36 cellular contexts compared by ENCODE assay signal in genomic region chrX:43892471-43892870, GRCh38. TPM values are rescaled to one million over a fixed set of nuclear protein-coding genes. Genes with fewer than 3 reads are reported as not detected.
"Had no signal": no experiment of that assay in that cellular context is flagged by ENCODE, and none has a peak within 500 bp of the region (broad histone marks: within the 10 kb centered on the region; RNA-seq: fewer than 3 reads in every experiment).

No MANE protein-coding gene starts in this region.

- H2AFZ ChIP-seq: PC-9 had no signal

- H3K27me3 Mint-ChIP-seq: brain, T-helper 17 cell had no signal

- H3K27ac Mint-ChIP-seq: activated B cell treated with CpG ODN at 0.5 μM for 24 hours; activated CD4-positive, alpha-beta memory T cell treated with anti-CD3 and anti-CD28 coated beads for 36 hours; activated naive CD4-positive, alpha-beta T cell treated with anti-CD3 and anti-CD28 coated beads for 36 hours; activated naive CD4-positive, alpha-beta T cell treated with anti-CD3 and anti-CD28 coated beads, Interleukin-2, amount 50 U/mL, for 72 hours; activated T-helper 1 cell treated with anti-CD3 and anti-CD28 coated beads, Interleukin-12 subunit alpha, Interleukin-12 subunit beta, Interleukin-2, Interleukin-4 antibody, amounts not matched to agents 30 ng/mL and 10 ng/mL and 1 ng/mL, durations not matched to agents 14 hours and 24 hours and 36 hours; T-cell; T-helper 17 cell had no signal

- DNase-seq: activated B cell treated with CpG ODN at 0.5 μM for 24 hours; activated CD4-positive, alpha-beta memory T cell treated with anti-CD3 and anti-CD28 coated beads for 36 hours; activated CD4-positive, alpha-beta T cell treated with anti-CD3 and anti-CD28 coated beads for 4 hours; activated CD4-positive, alpha-beta T cell treated with anti-CD3 and anti-CD28 coated beads, Interleukin-2, amount 50 U/mL, for 1 hour; activated CD4-positive, CD25-positive, alpha-beta regulatory T cell treated with anti-CD3 and anti-CD28 coated beads, Interleukin-2, amount 50 U/mL, for 72 hours; activated CD8-positive, alpha-beta memory T cell treated with anti-CD3 and anti-CD28 coated beads, Interleukin-2, amount 50 U/mL, for 4 hours; activated gamma-delta T cell treated with Interleukin-2 at 50 U/mL for 16 hours; activated naive CD4-positive, alpha-beta T cell treated with anti-CD3 and anti-CD28 coated beads for 36 hours; activated T-cell treated with anti-CD3 and anti-CD28 coated beads for 4 hours; activated T-cell treated with anti-CD3 and anti-CD28 coated beads, Interleukin-2, amount 50 U/mL, for 4 hours; adrenal gland; anterior cingulate cortex; central memory CD4-positive, alpha-beta T cell; MM.1S; NCI-H1105; NCI-H1417 treated with DMSO at 0.1 percent for 48 hours; NCI-H187 treated with DMSO at 0.1 percent for 48 hours; NCI-H2081; NCI-H2171 treated with DMSO at 0.1 percent for 48 hours; NCI-H2227 treated with DMSO at 0.1 percent for 48 hours; NCI-H446; NCI-H510A treated with DMSO at 0.1 percent for 48 hours; NCI-H526 treated with DMSO at 0.1 percent for 48 hours; PC-9; SIG-M5; T-cell; T-helper 17 cell had no signal

- H3K4me2 ChIP-seq: KMS-11, PC-9 had no signal

- H3K36me3 ChIP-seq: adrenal gland had no signal

- FAIRE-seq: RCC 7860 had no signal

- H3K4me1 ChIP-seq: adrenal gland had no signal

- H3K4me3 Mint-ChIP-seq: activated B cell treated with CpG ODN at 0.5 μM for 24 hours; activated CD4-positive, alpha-beta memory T cell treated with anti-CD3 and anti-CD28 coated beads for 36 hours; activated naive CD4-positive, alpha-beta T cell treated with anti-CD3 and anti-CD28 coated beads for 36 hours; activated T-cell treated with anti-CD3 and anti-CD28 coated beads, Interleukin-2, amount 50 U/mL, for 4 hours; activated T-helper 1 cell treated with anti-CD3 and anti-CD28 coated beads, Interleukin-12 subunit alpha, Interleukin-12 subunit beta, Interleukin-2, Interleukin-4 antibody, amounts not matched to agents 30 ng/mL and 10 ng/mL and 1 ng/mL, durations not matched to agents 14 hours and 24 hours and 36 hours; brain; T-cell; T-helper 17 cell had no signal

- H3K4me1 Mint-ChIP-seq: activated B cell treated with CpG ODN at 0.5 μM for 24 hours, T-cell, T-helper 17 cell had no signal

- H3K4me3 ChIP-seq: adrenal gland, PC-9 had no signal

- H3K9ac ChIP-seq: KMS-11 had no signal

- H3K27ac ChIP-seq: adrenal gland, KMS-11, PC-9, RWPE1, VCaP had no signal

- H3K9me3 ChIP-seq: adrenal gland had no signal

- H3K36me3 Mint-ChIP-seq: activated CD4-positive, alpha-beta memory T cell treated with anti-CD3 and anti-CD28 coated beads for 36 hours; activated naive CD4-positive, alpha-beta T cell treated with anti-CD3 and anti-CD28 coated beads, Interleukin-2, amount 50 U/mL, for 72 hours; brain; T-cell had no signal

- H3K9me3 Mint-ChIP-seq: activated B cell treated with CpG ODN at 0.5 μM for 24 hours; activated CD4-positive, alpha-beta memory T cell treated with anti-CD3 and anti-CD28 coated beads for 36 hours; activated naive CD4-positive, alpha-beta T cell treated with anti-CD3 and anti-CD28 coated beads, Interleukin-2, amount 50 U/mL, for 72 hours; activated T-helper 1 cell treated with anti-CD3 and anti-CD28 coated beads, Interleukin-12 subunit alpha, Interleukin-12 subunit beta, Interleukin-2, Interleukin-4 antibody, amounts not matched to agents 30 ng/mL and 10 ng/mL and 1 ng/mL, durations not matched to agents 14 hours and 24 hours and 36 hours had no signal

RNA-seq across cellular contexts. Expression of gene MAOB, which starts 10.2 kb away (rescaled TPM):
- total RNA-seq: activated B cell treated with CpG ODN at 0.5 μM for 24 hours; activated naive CD4-positive, alpha-beta T cell treated with anti-CD3 and anti-CD28 coated beads for 36 hours; activated naive CD4-positive, alpha-beta T cell treated with anti-CD3 and anti-CD28 coated beads, Interleukin-2, amount 50 U/mL, for 72 hours; activated T-helper 1 cell treated with anti-CD3 and anti-CD28 coated beads, Interleukin-12 subunit alpha, Interleukin-12 subunit beta, Interleukin-2, Interleukin-4 antibody, amounts not matched to agents 30 ng/mL and 10 ng/mL and 1 ng/mL, durations not matched to agents 14 hours and 24 hours and 36 hours; OCI-LY7; SK-MEL-5 had no signal
